ENCODE assay signal across 2 cellular contexts in the genomic region with DNA sequence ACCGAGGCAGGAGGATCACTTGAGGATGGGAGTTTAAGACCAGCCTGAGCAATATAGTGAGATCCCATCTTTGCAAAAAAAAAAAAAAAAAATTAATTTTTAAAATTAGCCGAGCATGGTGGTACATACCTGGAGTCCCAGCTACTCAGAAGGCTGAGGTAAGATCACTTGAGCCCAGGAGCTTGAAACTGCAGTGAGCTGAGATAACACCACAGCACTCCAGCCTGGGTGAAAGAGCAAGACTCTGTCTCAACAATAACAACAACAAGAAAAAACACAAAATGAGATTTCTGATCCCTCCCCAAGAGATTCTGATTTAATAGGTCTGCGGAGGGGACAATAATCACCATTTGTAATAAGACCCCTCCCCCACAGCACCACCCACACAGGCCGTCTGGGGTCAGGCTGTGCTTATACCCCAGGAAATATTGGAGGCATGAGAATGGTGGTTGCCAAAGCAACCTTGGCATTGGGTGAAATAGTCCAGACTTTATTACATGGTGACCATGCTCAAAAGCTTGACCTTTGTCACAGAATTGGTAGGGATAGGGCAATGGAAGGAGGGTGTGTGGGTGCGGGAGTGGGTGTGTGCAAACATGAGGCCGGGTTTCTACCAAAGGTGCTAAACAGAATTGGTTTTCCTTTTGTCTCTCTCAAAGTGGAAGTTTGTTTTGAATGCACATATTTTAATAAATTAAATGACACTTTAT.
TF ChIP-seq lines count a peak whose summit lies in the region.

No MANE protein-coding gene starts in this region.

TF ChIP-seq in liver, 16 proteins besides CTCF, POLR2A, EP300 and RAD21 (continued from another document):
- TF ChIP-seq JUND (IDR thresholded peaks at IDR 0.05) (peak in 1 of 2 donors; percentile 41), SP1 (IDR thresholded peaks at IDR 0.05) (peak; percentile 87), FOXA2 (IDR thresholded peaks at IDR 0.05) (peak; percentile 52), FOXA1 (IDR thresholded peaks at IDR 0.05) (peak; percentile 72), TAF1 (conservative IDR thresholded peaks at IDR 0.05) (no peak), HNF4G (IDR thresholded peaks at IDR 0.05) (no peak), RXRA (IDR thresholded peaks at IDR 0.05) (peak; percentile 84 to 93), GABPA (IDR thresholded peaks at IDR 0.05 in 1 of 2, conservative IDR thresholded peaks at IDR 0.05 in 1 of 2) (no peak), YY1 (IDR thresholded peaks at IDR 0.05) (peak; percentile 92), NR2F2 (IDR thresholded peaks at IDR 0.05) (no peak), HNF4A (conservative IDR thresholded peaks at IDR 0.05) (peak; percentile 68 to 81)
- TF ChIP-seq, protein P1, sequence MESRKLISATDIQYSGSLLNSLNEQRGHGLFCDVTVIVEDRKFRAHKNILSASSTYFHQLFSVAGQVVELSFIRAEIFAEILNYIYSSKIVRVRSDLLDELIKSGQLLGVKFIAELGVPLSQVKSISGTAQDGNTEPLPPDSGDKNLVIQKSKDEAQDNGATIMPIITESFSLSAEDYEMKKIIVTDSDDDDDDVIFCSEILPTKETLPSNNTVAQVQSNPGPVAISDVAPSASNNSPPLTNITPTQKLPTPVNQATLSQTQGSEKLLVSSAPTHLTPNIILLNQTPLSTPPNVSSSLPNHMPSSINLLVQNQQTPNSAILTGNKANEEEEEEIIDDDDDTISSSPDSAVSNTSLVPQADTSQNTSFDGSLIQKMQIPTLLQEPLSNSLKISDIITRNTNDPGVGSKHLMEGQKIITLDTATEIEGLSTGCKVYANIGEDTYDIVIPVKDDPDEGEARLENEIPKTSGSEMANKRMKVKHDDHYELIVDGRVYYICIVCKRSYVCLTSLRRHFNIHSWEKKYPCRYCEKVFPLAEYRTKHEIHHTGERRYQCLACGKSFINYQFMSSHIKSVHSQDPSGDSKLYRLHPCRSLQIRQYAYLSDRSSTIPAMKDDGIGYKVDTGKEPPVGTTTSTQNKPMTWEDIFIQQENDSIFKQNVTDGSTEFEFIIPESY (IDR thresholded peaks at IDR 0.05): peak; percentile 69
- TF ChIP-seq, protein P2, sequence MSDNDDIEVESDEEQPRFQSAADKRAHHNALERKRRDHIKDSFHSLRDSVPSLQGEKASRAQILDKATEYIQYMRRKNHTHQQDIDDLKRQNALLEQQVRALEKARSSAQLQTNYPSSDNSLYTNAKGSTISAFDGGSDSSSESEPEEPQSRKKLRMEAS (IDR thresholded peaks at IDR 0.05): peak; percentile 87
- TF ChIP-seq, protein P3, sequence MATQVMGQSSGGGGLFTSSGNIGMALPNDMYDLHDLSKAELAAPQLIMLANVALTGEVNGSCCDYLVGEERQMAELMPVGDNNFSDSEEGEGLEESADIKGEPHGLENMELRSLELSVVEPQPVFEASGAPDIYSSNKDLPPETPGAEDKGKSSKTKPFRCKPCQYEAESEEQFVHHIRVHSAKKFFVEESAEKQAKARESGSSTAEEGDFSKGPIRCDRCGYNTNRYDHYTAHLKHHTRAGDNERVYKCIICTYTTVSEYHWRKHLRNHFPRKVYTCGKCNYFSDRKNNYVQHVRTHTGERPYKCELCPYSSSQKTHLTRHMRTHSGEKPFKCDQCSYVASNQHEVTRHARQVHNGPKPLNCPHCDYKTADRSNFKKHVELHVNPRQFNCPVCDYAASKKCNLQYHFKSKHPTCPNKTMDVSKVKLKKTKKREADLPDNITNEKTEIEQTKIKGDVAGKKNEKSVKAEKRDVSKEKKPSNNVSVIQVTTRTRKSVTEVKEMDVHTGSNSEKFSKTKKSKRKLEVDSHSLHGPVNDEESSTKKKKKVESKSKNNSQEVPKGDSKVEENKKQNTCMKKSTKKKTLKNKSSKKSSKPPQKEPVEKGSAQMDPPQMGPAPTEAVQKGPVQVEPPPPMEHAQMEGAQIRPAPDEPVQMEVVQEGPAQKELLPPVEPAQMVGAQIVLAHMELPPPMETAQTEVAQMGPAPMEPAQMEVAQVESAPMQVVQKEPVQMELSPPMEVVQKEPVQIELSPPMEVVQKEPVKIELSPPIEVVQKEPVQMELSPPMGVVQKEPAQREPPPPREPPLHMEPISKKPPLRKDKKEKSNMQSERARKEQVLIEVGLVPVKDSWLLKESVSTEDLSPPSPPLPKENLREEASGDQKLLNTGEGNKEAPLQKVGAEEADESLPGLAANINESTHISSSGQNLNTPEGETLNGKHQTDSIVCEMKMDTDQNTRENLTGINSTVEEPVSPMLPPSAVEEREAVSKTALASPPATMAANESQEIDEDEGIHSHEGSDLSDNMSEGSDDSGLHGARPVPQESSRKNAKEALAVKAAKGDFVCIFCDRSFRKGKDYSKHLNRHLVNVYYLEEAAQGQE (IDR thresholded peaks at IDR 0.05): peak; percentile 41
- TF ChIP-seq, protein P4, sequence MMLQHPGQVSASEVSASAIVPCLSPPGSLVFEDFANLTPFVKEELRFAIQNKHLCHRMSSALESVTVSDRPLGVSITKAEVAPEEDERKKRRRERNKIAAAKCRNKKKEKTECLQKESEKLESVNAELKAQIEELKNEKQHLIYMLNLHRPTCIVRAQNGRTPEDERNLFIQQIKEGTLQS (IDR thresholded peaks at IDR 0.05): no peak

TF ChIP-seq in HepG2, 621 proteins besides CTCF, POLR2A, EP300 and RAD21 (continued from another document):
- no peak for TF ChIP-seq ZSCAN30 (CRISPR knock-in tag; IDR thresholded peaks at IDR 0.05)
- TF ChIP-seq, protein P5, sequence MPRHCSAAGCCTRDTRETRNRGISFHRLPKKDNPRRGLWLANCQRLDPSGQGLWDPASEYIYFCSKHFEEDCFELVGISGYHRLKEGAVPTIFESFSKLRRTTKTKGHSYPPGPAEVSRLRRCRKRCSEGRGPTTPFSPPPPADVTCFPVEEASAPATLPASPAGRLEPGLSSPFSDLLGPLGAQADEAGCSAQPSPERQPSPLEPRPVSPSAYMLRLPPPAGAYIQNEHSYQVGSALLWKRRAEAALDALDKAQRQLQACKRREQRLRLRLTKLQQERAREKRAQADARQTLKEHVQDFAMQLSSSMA (CRISPR knock-in tag; IDR thresholded peaks at IDR 0.05): no peak
- no peak for TF ChIP-seq ZNF83 (CRISPR knock-in tag; IDR thresholded peaks at IDR 0.05; ENCODE audit: borderline replicate concordance)
- TF ChIP-seq, protein P6, sequence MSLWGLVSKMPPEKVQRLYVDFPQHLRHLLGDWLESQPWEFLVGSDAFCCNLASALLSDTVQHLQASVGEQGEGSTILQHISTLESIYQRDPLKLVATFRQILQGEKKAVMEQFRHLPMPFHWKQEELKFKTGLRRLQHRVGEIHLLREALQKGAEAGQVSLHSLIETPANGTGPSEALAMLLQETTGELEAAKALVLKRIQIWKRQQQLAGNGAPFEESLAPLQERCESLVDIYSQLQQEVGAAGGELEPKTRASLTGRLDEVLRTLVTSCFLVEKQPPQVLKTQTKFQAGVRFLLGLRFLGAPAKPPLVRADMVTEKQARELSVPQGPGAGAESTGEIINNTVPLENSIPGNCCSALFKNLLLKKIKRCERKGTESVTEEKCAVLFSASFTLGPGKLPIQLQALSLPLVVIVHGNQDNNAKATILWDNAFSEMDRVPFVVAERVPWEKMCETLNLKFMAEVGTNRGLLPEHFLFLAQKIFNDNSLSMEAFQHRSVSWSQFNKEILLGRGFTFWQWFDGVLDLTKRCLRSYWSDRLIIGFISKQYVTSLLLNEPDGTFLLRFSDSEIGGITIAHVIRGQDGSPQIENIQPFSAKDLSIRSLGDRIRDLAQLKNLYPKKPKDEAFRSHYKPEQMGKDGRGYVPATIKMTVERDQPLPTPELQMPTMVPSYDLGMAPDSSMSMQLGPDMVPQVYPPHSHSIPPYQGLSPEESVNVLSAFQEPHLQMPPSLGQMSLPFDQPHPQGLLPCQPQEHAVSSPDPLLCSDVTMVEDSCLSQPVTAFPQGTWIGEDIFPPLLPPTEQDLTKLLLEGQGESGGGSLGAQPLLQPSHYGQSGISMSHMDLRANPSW (CRISPR knock-in tag; IDR thresholded peaks at IDR 0.05; ENCODE audit: borderline replicate concordance): no peak
- TF ChIP-seq ZNF598 (CRISPR knock-in tag; IDR thresholded peaks at IDR 0.05; ENCODE audit: borderline replicate concordance): no peak
- TF ChIP-seq, protein P7, sequence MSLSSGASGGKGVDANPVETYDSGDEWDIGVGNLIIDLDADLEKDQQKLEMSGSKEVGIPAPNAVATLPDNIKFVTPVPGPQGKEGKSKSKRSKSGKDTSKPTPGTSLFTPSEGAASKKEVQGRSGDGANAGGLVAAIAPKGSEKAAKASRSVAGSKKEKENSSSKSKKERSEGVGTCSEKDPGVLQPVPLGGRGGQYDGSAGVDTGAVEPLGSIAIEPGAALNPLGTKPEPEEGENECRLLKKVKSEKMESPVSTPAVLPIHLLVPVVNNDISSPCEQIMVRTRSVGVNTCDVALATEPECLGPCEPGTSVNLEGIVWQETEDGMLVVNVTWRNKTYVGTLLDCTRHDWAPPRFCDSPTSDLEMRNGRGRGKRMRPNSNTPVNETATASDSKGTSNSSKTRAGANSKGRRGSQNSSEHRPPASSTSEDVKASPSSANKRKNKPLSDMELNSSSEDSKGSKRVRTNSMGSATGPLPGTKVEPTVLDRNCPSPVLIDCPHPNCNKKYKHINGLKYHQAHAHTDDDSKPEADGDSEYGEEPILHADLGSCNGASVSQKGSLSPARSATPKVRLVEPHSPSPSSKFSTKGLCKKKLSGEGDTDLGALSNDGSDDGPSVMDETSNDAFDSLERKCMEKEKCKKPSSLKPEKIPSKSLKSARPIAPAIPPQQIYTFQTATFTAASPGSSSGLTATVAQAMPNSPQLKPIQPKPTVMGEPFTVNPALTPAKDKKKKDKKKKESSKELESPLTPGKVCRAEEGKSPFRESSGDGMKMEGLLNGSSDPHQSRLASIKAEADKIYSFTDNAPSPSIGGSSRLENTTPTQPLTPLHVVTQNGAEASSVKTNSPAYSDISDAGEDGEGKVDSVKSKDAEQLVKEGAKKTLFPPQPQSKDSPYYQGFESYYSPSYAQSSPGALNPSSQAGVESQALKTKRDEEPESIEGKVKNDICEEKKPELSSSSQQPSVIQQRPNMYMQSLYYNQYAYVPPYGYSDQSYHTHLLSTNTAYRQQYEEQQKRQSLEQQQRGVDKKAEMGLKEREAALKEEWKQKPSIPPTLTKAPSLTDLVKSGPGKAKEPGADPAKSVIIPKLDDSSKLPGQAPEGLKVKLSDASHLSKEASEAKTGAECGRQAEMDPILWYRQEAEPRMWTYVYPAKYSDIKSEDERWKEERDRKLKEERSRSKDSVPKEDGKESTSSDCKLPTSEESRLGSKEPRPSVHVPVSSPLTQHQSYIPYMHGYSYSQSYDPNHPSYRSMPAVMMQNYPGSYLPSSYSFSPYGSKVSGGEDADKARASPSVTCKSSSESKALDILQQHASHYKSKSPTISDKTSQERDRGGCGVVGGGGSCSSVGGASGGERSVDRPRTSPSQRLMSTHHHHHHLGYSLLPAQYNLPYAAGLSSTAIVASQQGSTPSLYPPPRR (CRISPR knock-in tag; IDR thresholded peaks at IDR 0.05; ENCODE audit: borderline replicate concordance): no peak
- TF ChIP-seq NFKB2 (CRISPR knock-in tag; IDR thresholded peaks at IDR 0.05; ENCODE audit: borderline replicate concordance): no peak
- no peak for TF ChIP-seq HOXA7 (CRISPR knock-in tag; IDR thresholded peaks at IDR 0.05)
- no peak for TF ChIP-seq ZNF256 (CRISPR knock-in tag; conservative IDR thresholded peaks at IDR 0.05)
- no peak for TF ChIP-seq ZNF205 (CRISPR knock-in tag; IDR thresholded peaks at IDR 0.05)
